In the genomic region with DNA sequence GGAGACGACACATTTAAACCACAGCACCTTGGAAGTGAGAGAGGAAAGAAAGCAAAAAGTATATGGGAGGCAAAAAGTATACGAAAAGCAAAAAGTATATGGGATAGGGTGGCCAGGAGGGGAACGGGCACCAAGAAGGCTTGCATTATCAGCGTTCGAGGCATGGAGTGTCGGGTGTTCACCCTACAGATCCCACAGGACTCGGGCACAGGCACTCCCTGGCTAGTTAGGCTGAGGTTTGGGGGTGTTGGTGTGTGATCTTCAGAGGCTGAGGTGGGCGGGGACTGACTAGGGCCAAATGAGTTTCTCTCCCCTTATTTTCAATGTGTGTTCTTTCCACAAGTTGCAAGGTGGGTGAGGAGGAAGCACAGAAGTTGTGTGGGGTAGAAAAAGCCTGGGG, we compare ENCODE assay signal across 28 cellular contexts.
"Had no signal": no experiment of that assay in that cellular context is flagged by ENCODE, and none has a peak within 500 bp of the region (broad histone marks: within the 10 kb centered on the region; RNA-seq: fewer than 3 reads in every experiment).

No MANE protein-coding gene starts in this region.

- H3K27ac ChIP-seq: neural progenitor cell, ovary, parathyroid adenoma, psoas muscle, right lobe of liver, sigmoid colon, suprapubic skin, testis, tibial artery, transverse colon, upper lobe of right lung, uterus had no signal

- H2AFZ ChIP-seq: neural progenitor cell, parathyroid adenoma had no signal

- DNase-seq: natural killer cell; occipital lobe; ovary; psoas muscle; right cardiac atrium; right lobe of liver; sigmoid colon; small intestine; stimulated activated CD4-positive, alpha-beta T cell treated with anti-CD3 and anti-CD28 coated beads, Interleukin-1b, Interleukin-23, amount 100 ng/mL, for 48 hours; stimulated activated CD4-positive, alpha-beta T cell treated with anti-CD3 and anti-CD28 coated beads, Interleukin-4, amount 100 ng/mL, for 1 hour; stimulated activated CD4-positive, alpha-beta T cell treated with anti-CD3 and anti-CD28 coated beads, Interleukin-4, amount 100 ng/mL, for 4 hours; stimulated activated CD8-positive, alpha-beta memory T cell treated with anti-CD3 and anti-CD28 coated beads, Interleukin-4, amount 100 ng/mL, for 48 hours; stimulated activated naive CD4-positive, alpha-beta T cell; stimulated activated naive CD8-positive, alpha-beta T cell treated with anti-CD3 and anti-CD28 coated beads, Interleukin-15, amount 100 ng/mL, for 72 hours; stimulated activated naive CD8-positive, alpha-beta T cell treated with anti-CD3 and anti-CD28 coated beads, Interleukin-15, Interleukin-2, amounts not matched to agents 100 U/mL and 50 U/mL, for 24 hours; substantia nigra; testis; tibial artery; transverse colon; upper lobe of right lung; uterus had no signal

- H3K27ac Mint-ChIP-seq: natural killer cell; nephron; neural progenitor cell; progenitor cell of endocrine pancreas; stimulated activated memory B cell treated with anti-CD40 and anti-IgM and Interleukin-4, amounts not matched to agents 10 μg/mL and 1 μg/mL and 100 μg/mL, for 72 hours; stimulated activated naive CD8-positive, alpha-beta T cell treated with anti-CD3 and anti-CD28 coated beads, Interleukin-15, amount 100 ng/mL, for 72 hours had no signal

- H3K36me3 Mint-ChIP-seq: natural killer cell; neural progenitor cell; stimulated activated memory B cell treated with anti-CD40 and anti-IgM and Interleukin-4, amounts not matched to agents 10 μg/mL and 1 μg/mL and 100 μg/mL, for 72 hours; type B pancreatic cell had no signal

- H3K4me3 Mint-ChIP-seq: natural killer cell; nephron; neural progenitor cell; stimulated activated memory B cell treated with anti-CD40 and anti-IgM and Interleukin-4, amounts not matched to agents 10 μg/mL and 1 μg/mL and 100 μg/mL, for 72 hours; stimulated activated naive CD8-positive, alpha-beta T cell treated with anti-CD3 and anti-CD28 coated beads, Interleukin-15, amount 100 ng/mL, for 72 hours; type B pancreatic cell had no signal

- H3K4me1 ChIP-seq: parathyroid adenoma, psoas muscle, right lobe of liver, sigmoid colon, suprapubic skin, testis, tibial artery, transverse colon, upper lobe of right lung, uterus had no signal

- H3K9me3 ChIP-seq: ovary, psoas muscle, right lobe of liver, sigmoid colon, suprapubic skin, testis, tibial artery, transverse colon, upper lobe of right lung, uterus had no signal

- H3K4me2 ChIP-seq: neural progenitor cell had no signal

- ATAC-seq: natural killer cell; psoas muscle; right cardiac atrium; right lobe of liver; stimulated activated memory B cell treated with anti-CD40 and anti-IgM and Interleukin-4, amounts not matched to agents 10 μg/mL and 1 μg/mL and 100 μg/mL, for 72 hours; stimulated activated naive CD8-positive, alpha-beta T cell treated with anti-CD3 and anti-CD28 coated beads, Interleukin-15, amount 100 ng/mL, for 72 hours; stimulated activated naive CD8-positive, alpha-beta T cell treated with anti-CD3 and anti-CD28 coated beads, Interleukin-15, Interleukin-2, amounts not matched to agents 100 U/mL and 50 U/mL, for 24 hours; upper lobe of right lung had no signal

- H3K9ac ChIP-seq: neural progenitor cell, parathyroid adenoma had no signal

- H3K9me3 Mint-ChIP-seq: stimulated activated naive CD8-positive, alpha-beta T cell treated with anti-CD3 and anti-CD28 coated beads, Interleukin-15, amount 100 ng/mL, for 72 hours; type B pancreatic cell had no signal

- H3K4me3 ChIP-seq: neural progenitor cell, ovary, psoas muscle, right lobe of liver, sigmoid colon, suprapubic skin, testis, tibial artery, transverse colon, upper lobe of right lung, uterus had no signal

- H3K36me3 ChIP-seq: neural progenitor cell, ovary, right lobe of liver, sigmoid colon, suprapubic skin, tibial artery, transverse colon, upper lobe of right lung, uterus had no signal

- H3K79me2 ChIP-seq: parathyroid adenoma had no signal

- H3K4me1 Mint-ChIP-seq: natural killer cell; stimulated activated memory B cell treated with anti-CD40 and anti-IgM and Interleukin-4, amounts not matched to agents 10 μg/mL and 1 μg/mL and 100 μg/mL, for 72 hours; stimulated activated naive CD8-positive, alpha-beta T cell treated with anti-CD3 and anti-CD28 coated beads, Interleukin-15, amount 100 ng/mL, for 72 hours had no signal

- H3K27me3 ChIP-seq: neural progenitor cell, ovary, right lobe of liver, sigmoid colon, testis, transverse colon, upper lobe of right lung, uterus had no signal
